In the genomic region with DNA sequence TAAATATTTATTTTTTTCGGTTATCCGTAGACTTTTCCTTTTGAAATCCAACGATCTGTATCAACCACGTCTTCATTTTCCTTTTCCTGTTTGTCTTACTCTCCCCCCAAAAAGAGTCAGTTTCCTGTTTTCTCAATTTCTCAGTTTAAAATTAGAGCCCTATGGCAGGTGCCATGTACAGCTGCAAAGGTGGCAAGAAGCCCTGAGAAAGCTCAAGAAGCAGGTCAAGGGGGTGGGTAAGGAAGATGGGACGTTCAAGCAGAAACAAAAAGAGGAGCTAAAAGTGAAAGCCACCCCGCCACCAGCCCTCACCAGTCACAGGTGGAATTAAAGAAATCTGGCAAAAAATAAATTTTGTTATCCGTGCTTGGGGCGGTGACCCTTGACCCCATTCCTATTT, we compare ENCODE assay signal across 15 cellular contexts. TPM values are rescaled to one million over a fixed set of nuclear protein-coding genes. Genes with fewer than 3 reads are reported as not detected.
A peak's percentile ranks its signal among the peaks of the same experiment; 100 is the strongest.
DNase-seq lines count a peak whose midpoint lies in the region; ATAC-seq and TF ChIP-seq lines count a peak whose summit lies in the region.
"Had no signal": no experiment of that assay in that cellular context is flagged by ENCODE, and none has a peak within 500 bp of the region (broad histone marks: within the 10 kb centered on the region; RNA-seq: fewer than 3 reads in every experiment).

No MANE protein-coding gene starts in this region.

- peaks cover 0 to 6% of the 10 kb centered on the region in 2 donors for H3K36me3 Mint-ChIP-seq in CD14-positive monocyte
- H3K36me3 Mint-ChIP-seq in activated naive CD8-positive, alpha-beta T cell treated with anti-CD3 and anti-CD28 coated beads for 36 hours: peaks cover 4% of the 10 kb centered on the region

- no peak for TF ChIP-seq CTCF in CD14-positive monocyte (IDR thresholded peaks at IDR 0.05)

- H3K9me3 Mint-ChIP-seq in CD14-positive monocyte: peaks cover 0 to 2% (median 0%) of the 10 kb centered on the region in 7 donors
- H3K9me3 Mint-ChIP-seq in activated naive CD8-positive, alpha-beta T cell treated with anti-CD3 and anti-CD28 coated beads for 36 hours: no peaks in the 10 kb centered on the region
- H3K9me3 Mint-ChIP-seq: dendritic cell treated with granulocyte-macrophage colony-stimulating factor and Interleukin-4, amounts not matched to agents 40 ng/mL and 50 ng/mL, for 4 days; H9 had no signal

- no peak for DNase-seq in CD14-positive monocyte (ENCODE audit: low spot score)
- no peak for DNase-seq in activated naive CD8-positive, alpha-beta T cell treated with anti-CD3 and anti-CD28 coated beads for 36 hours
- DNase-seq in GOT3 (lab: John Stamatoyannopoulos, UW): no peak
- DNase-seq in NCI-H2107 treated with DMSO at 0.1 percent for 48 hours (lab: John Stamatoyannopoulos, UW; ENCODE audit: unreplicated experiment): no peak
- DNase-seq: activated CD8-positive, alpha-beta memory T cell treated with anti-CD3 and anti-CD28 coated beads for 24 hours; amygdala; H9; NCI-H187; stimulated activated CD4-positive, alpha-beta T cell treated with anti-CD3 and anti-CD28 coated beads, Interleukin-4, amount 100 ng/mL, for 4 hours had no signal

- H3K4me1 Mint-ChIP-seq in CD14-positive monocyte: peaks cover 8% of the 10 kb centered on the region
- peaks cover 13% of the 10 kb centered on the region for H3K4me1 Mint-ChIP-seq in activated naive CD8-positive, alpha-beta T cell treated with anti-CD3 and anti-CD28 coated beads for 36 hours
- H3K4me1 Mint-ChIP-seq: H9 had no signal

- intact Hi-C loops in CD14-positive monocyte (cut with micrococcal nuclease): loop anchor here in 1 of 2 donors (10.0 kb wide), 1 partner anchor 52 kb away; no protein-coding TSS in a partner anchor

- ATAC-seq in GM18873 (IDR thresholded peaks at IDR 0.05; ENCODE audit: low FRiP score, unreplicated experiment) (peak; percentile 52), HG03196 (IDR thresholded peaks at IDR 0.05; ENCODE audit: unreplicated experiment) (peak; percentile 63), HG02938 (IDR thresholded peaks at IDR 0.05; ENCODE audit: unreplicated experiment) (no peak), HG03097 (IDR thresholded peaks at IDR 0.05; ENCODE audit: low FRiP score, unreplicated experiment) (no peak)
- ATAC-seq: K562 had no signal

- peaks cover 0 to 2% (median 0%) of the 10 kb centered on the region in 3 donors for H3K27me3 Mint-ChIP-seq in CD14-positive monocyte (ENCODE audit: low read depth in 3 of 3)
- H3K27me3 Mint-ChIP-seq in activated naive CD8-positive, alpha-beta T cell treated with anti-CD3 and anti-CD28 coated beads for 36 hours: no peaks in the 10 kb centered on the region
- H3K27me3 Mint-ChIP-seq: dendritic cell treated with granulocyte-macrophage colony-stimulating factor and Interleukin-4, amounts not matched to agents 40 ng/mL and 50 ng/mL, for 4 days had no signal

- peak overlapping the region in 1 of 7 donors; percentile 19 for H3K27ac Mint-ChIP-seq in CD14-positive monocyte
- H3K27ac Mint-ChIP-seq in activated naive CD8-positive, alpha-beta T cell treated with anti-CD3 and anti-CD28 coated beads for 36 hours: peak overlapping the region; percentile 65
- H3K27ac Mint-ChIP-seq: dendritic cell treated with granulocyte-macrophage colony-stimulating factor and Interleukin-4, amounts not matched to agents 40 ng/mL and 50 ng/mL, for 4 days had no signal

- H3K4me3 Mint-ChIP-seq in CD14-positive monocyte: peak overlapping the region; percentile 5 to 35
- H3K4me3 Mint-ChIP-seq in activated naive CD8-positive, alpha-beta T cell treated with anti-CD3 and anti-CD28 coated beads for 36 hours: peak overlapping the region; percentile 50
- H3K4me3 Mint-ChIP-seq: dendritic cell treated with granulocyte-macrophage colony-stimulating factor and Interleukin-4, amounts not matched to agents 40 ng/mL and 50 ng/mL, for 4 days; H9 had no signal

RNA-seq across cellular contexts. Expression of a gene that starts 26.7 kb away (rescaled TPM):
- 10 to 100 TPM; 10.9 to 12.4 TPM for polyA plus RNA-seq in CD14-positive monocyte
- total RNA-seq in activated naive CD8-positive, alpha-beta T cell treated with anti-CD3 and anti-CD28 coated beads for 36 hours: 10 to 100 TPM in 1 of 2 experiments, 1 to 10 TPM in 1; 8.7 to 12.3 TPM

RNA-seq across cellular contexts. Expression of a gene that starts 35.3 kb away (rescaled TPM):
- polyA plus RNA-seq in CD14-positive monocyte: 10 to 100 TPM; 27.6 to 39.9 TPM
- 100 to 1,000 TPM; 152 to 158 TPM for total RNA-seq in activated naive CD8-positive, alpha-beta T cell treated with anti-CD3 and anti-CD28 coated beads for 36 hours

Comparison
In these comparisons a context has a peak if more than half of its experiments do, and no peak if none do; other contexts are left out.
1. ATAC-seq: peak in GM18873 (single experiment) and HG03196 (single experiment); none in HG02938 (single experiment) and HG03097 (single experiment).